ENCODE assay signal across 31 cellular contexts in the genomic region with DNA sequence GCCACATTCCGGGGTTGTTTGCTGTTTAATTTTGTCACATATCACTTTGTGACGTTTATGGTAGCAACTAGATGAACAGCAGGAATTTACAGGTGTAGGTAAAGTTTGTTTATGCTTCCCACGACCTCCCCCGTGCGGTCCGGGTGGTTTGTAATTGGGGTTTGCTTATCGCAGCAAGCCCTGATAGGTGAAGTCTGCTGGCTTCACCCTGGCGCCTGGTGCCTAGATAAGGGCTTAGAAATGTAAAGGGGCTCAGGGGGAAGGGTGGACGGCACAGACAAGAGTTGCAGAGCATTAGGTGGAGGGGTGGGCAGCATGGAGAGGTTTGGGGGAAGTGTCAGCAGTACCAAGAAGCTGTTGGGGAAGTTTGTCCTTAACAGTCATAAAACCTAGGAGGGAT.
"Had no signal": no experiment of that assay in that cellular context is flagged by ENCODE, and none has a peak within 500 bp of the region (broad histone marks: within the 10 kb centered on the region; RNA-seq: fewer than 3 reads in every experiment).

No MANE protein-coding gene starts in this region.

- H3K9ac ChIP-seq: KMS-11, SK-N-SH had no signal

- DNase-seq: activated B cell treated with CpG ODN at 0.5 μM for 24 hours; activated CD4-positive, alpha-beta memory T cell treated with anti-CD3 and anti-CD28 coated beads for 36 hours; activated CD4-positive, alpha-beta T cell treated with anti-CD3 and anti-CD28 coated beads for 4 hours; activated CD4-positive, alpha-beta T cell treated with anti-CD3 and anti-CD28 coated beads, Interleukin-2, amount 50 U/mL, for 1 hour; activated CD4-positive, CD25-positive, alpha-beta regulatory T cell treated with anti-CD3 and anti-CD28 coated beads, Interleukin-2, amount 50 U/mL, for 72 hours; activated CD8-positive, alpha-beta memory T cell treated with anti-CD3 and anti-CD28 coated beads, Interleukin-2, amount 50 U/mL, for 4 hours; activated effector memory CD4-positive, alpha-beta T cell treated with anti-CD3 and anti-CD28 coated beads, Interleukin-2, amount 50 U/mL, for 16 hours; activated naive CD4-positive, alpha-beta T cell; activated naive CD4-positive, alpha-beta T cell treated with anti-CD3 and anti-CD28 coated beads, Interleukin-2, amount 50 U/mL, for 16 hours; activated naive CD8-positive, alpha-beta T cell treated with anti-CD3 and anti-CD28 coated beads for 36 hours; activated T-cell treated with anti-CD3 and anti-CD28 coated beads, Interleukin-2, amount 50 U/mL, for 72 hours; amniotic stem cell; aorta; MM.1S; MV-4-11; NCI-H1092; NCI-H1417; NCI-H146; NCI-H187; NCI-H2081; NCI-H226; NCI-H524 treated with DMSO at 0.1 percent for 48 hours; PC-3; Peyer's patch; RPMI8226; SHP77 treated with DMSO at 0.1 percent for 48 hours; SK-N-SH had no signal

- H3K4me2 ChIP-seq: KMS-11, SK-N-SH had no signal

- H3K4me1 ChIP-seq: breast epithelium, Peyer's patch had no signal

- H3K27ac ChIP-seq: breast epithelium, KMS-11, Peyer's patch, SJSA1, VCaP had no signal

- H3K4me3 ChIP-seq: breast epithelium, Peyer's patch, SJSA1 had no signal

- H3K36me3 ChIP-seq: breast epithelium, Peyer's patch, SJSA1 had no signal

- H3K27me3 ChIP-seq: breast epithelium, Peyer's patch, SJSA1 had no signal

- H3K9me3 ChIP-seq: SJSA1, SK-N-SH had no signal
